1 cellular context compared by ENCODE assay signal in the genomic region with DNA sequence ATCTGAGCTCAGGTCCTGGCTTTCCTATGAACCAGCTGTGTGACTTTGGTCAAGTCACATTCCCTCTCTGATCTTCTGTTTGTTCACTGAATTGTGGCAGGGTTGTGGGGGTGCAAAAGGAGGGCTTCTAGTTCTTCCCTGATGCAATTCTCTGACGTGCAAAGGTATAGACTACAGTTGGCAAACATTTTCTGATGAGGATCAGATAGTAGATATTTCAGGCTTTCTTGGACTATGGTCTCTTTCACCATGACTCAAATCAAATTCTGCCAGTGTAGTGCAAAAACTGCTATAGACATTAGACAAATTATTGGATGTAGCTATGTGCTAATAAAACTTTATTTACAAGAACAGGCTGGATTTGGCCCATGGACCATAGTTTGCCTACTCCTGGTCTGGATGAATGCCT.
TF ChIP-seq lines count a peak whose summit lies in the region.

No MANE protein-coding gene starts in this region.

TF ChIP-seq in HepG2, 621 proteins besides CTCF, POLR2A, EP300 and RAD21 (continued from another document):
- TF ChIP-seq, protein P1, sequence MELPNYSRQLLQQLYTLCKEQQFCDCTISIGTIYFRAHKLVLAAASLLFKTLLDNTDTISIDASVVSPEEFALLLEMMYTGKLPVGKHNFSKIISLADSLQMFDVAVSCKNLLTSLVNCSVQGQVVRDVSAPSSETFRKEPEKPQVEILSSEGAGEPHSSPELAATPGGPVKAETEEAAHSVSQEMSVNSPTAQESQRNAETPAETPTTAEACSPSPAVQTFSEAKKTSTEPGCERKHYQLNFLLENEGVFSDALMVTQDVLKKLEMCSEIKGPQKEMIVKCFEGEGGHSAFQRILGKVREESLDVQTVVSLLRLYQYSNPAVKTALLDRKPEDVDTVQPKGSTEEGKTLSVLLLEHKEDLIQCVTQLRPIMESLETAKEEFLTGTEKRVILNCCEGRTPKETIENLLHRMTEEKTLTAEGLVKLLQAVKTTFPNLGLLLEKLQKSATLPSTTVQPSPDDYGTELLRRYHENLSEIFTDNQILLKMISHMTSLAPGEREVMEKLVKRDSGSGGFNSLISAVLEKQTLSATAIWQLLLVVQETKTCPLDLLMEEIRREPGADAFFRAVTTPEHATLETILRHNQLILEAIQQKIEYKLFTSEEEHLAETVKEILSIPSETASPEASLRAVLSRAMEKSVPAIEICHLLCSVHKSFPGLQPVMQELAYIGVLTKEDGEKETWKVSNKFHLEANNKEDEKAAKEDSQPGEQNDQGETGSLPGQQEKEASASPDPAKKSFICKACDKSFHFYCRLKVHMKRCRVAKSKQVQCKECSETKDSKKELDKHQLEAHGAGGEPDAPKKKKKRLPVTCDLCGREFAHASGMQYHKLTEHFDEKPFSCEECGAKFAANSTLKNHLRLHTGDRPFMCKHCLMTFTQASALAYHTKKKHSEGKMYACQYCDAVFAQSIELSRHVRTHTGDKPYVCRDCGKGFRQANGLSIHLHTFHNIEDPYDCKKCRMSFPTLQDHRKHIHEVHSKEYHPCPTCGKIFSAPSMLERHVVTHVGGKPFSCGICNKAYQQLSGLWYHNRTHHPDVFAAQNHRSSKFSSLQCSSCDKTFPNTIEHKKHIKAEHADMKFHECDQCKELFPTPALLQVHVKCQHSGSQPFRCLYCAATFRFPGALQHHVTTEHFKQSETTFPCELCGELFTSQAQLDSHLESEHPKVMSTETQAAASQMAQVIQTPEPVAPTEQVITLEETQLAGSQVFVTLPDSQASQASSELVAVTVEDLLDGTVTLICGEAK (IDR thresholded peaks at IDR 0.05) = peak; percentile 99
- TF ChIP-seq, protein P1 (CRISPR knock-in tag; IDR thresholded peaks at IDR 0.05) = peak; percentile 99
- TF ChIP-seq CREM (IDR thresholded peaks at IDR 0.05) (peak; percentile 14; the same call in 1 of the 2 replicates), CREM (CRISPR knock-in tag; IDR thresholded peaks at IDR 0.05) (no peak), ARID2 (CRISPR knock-in tag; IDR thresholded peaks at IDR 0.05; ENCODE audit: borderline replicate concordance) (no peak), ZKSCAN8 (CRISPR knock-in tag; IDR thresholded peaks at IDR 0.05; ENCODE audit: borderline replicate concordance) (no peak), CREB1 (IDR thresholded peaks at IDR 0.05) (peak; percentile 22; the same call in 1 of the 2 replicates), CREB1 (CRISPR knock-in tag; IDR thresholded peaks at IDR 0.05) (peak; percentile 63), TBL1XR1 (IDR thresholded peaks at IDR 0.05; ENCODE audit: borderline replicate concordance, low read length, partially characterized antibody) (no peak), SRF (IDR thresholded peaks at IDR 0.05; ENCODE audit: low read depth, low read length) (no peak), HOXA9 (CRISPR knock-in tag; IDR thresholded peaks at IDR 0.05; ENCODE audit: borderline replicate concordance) (no peak), ZNF180 (CRISPR knock-in tag; IDR thresholded peaks at IDR 0.05; ENCODE audit: borderline replicate concordance, low read depth) (no peak), ELF3 (CRISPR knock-in tag; IDR thresholded peaks at IDR 0.05) (no peak), ATM (IDR thresholded peaks at IDR 0.05; ENCODE audit: borderline replicate concordance) (no peak), HDAC1 (CRISPR knock-in tag; IDR thresholded peaks at IDR 0.05) (0 out of 2 replicates have a peak, but pooled peaks have one; percentile 31), ADNP (CRISPR knock-in tag; IDR thresholded peaks at IDR 0.05) (peak; percentile 58; the same call in 1 of the 2 replicates), MAFF (IDR thresholded peaks at IDR 0.05; ENCODE audit: low read depth, low read length) (peak; percentile 6; the same call in 1 of the 2 replicates), HOXD1 (CRISPR knock-in tag; IDR thresholded peaks at IDR 0.05) (no peak), ZMYM3 (CRISPR knock-in tag; IDR thresholded peaks at IDR 0.05) (peak; percentile 96), ZNF274 (CRISPR knock-in tag; IDR thresholded peaks at IDR 0.05) (no peak), PHF21A (CRISPR knock-in tag; IDR thresholded peaks at IDR 0.05) (no peak), FOXP1 (IDR thresholded peaks at IDR 0.05) (no peak), FOXP1 (CRISPR knock-in tag; IDR thresholded peaks at IDR 0.05) (0 out of 2 replicates have a peak, but pooled peaks have one; percentile 6), ZNF850 (CRISPR knock-in tag; conservative IDR thresholded peaks at IDR 0.05) (no peak), RCOR2 (CRISPR knock-in tag; IDR thresholded peaks at IDR 0.05) (peak; percentile 81; the same call in 1 of the 2 replicates), SAFB2 (CRISPR knock-in tag; IDR thresholded peaks at IDR 0.05; ENCODE audit: borderline replicate concordance, low read depth) (no peak), CEBPG (CRISPR knock-in tag; IDR thresholded peaks at IDR 0.05) (peak; percentile 69), NR3C1 (CRISPR knock-in tag; IDR thresholded peaks at IDR 0.05) (no peak), ZNF619 (CRISPR knock-in tag; IDR thresholded peaks at IDR 0.05) (no peak), CHD4 (IDR thresholded peaks at IDR 0.05; ENCODE audit: borderline replicate concordance, low read length) (peak; percentile 55; the same call in 1 of the 2 replicates), TCF7 (IDR thresholded peaks at IDR 0.05; ENCODE audit: low read depth) (peak; percentile 22; the same call in 1 of the 2 replicates)
- TF ChIP-seq, protein P2, sequence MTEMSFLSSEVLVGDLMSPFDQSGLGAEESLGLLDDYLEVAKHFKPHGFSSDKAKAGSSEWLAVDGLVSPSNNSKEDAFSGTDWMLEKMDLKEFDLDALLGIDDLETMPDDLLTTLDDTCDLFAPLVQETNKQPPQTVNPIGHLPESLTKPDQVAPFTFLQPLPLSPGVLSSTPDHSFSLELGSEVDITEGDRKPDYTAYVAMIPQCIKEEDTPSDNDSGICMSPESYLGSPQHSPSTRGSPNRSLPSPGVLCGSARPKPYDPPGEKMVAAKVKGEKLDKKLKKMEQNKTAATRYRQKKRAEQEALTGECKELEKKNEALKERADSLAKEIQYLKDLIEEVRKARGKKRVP (CRISPR knock-in tag; IDR thresholded peaks at IDR 0.05) = peak in 1 of 2 experiments; percentile 62; a peak in 2 of 4 replicates
- TF ChIP-seq, protein P3, sequence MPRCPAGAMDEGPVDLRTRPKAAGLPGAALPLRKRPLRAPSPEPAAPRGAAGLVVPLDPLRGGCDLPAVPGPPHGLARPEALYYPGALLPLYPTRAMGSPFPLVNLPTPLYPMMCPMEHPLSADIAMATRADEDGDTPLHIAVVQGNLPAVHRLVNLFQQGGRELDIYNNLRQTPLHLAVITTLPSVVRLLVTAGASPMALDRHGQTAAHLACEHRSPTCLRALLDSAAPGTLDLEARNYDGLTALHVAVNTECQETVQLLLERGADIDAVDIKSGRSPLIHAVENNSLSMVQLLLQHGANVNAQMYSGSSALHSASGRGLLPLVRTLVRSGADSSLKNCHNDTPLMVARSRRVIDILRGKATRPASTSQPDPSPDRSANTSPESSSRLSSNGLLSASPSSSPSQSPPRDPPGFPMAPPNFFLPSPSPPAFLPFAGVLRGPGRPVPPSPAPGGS (CRISPR knock-in tag; IDR thresholded peaks at IDR 0.05) = no peak
- TF ChIP-seq, protein P4, sequence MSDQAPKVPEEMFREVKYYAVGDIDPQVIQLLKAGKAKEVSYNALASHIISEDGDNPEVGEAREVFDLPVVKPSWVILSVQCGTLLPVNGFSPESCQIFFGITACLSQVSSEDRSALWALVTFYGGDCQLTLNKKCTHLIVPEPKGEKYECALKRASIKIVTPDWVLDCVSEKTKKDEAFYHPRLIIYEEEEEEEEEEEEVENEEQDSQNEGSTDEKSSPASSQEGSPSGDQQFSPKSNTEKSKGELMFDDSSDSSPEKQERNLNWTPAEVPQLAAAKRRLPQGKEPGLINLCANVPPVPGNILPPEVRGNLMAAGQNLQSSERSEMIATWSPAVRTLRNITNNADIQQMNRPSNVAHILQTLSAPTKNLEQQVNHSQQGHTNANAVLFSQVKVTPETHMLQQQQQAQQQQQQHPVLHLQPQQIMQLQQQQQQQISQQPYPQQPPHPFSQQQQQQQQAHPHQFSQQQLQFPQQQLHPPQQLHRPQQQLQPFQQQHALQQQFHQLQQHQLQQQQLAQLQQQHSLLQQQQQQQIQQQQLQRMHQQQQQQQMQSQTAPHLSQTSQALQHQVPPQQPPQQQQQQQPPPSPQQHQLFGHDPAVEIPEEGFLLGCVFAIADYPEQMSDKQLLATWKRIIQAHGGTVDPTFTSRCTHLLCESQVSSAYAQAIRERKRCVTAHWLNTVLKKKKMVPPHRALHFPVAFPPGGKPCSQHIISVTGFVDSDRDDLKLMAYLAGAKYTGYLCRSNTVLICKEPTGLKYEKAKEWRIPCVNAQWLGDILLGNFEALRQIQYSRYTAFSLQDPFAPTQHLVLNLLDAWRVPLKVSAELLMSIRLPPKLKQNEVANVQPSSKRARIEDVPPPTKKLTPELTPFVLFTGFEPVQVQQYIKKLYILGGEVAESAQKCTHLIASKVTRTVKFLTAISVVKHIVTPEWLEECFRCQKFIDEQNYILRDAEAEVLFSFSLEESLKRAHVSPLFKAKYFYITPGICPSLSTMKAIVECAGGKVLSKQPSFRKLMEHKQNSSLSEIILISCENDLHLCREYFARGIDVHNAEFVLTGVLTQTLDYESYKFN (CRISPR knock-in tag; conservative IDR thresholded peaks at IDR 0.05) = 0 out of 2 replicates have a peak, but pooled peaks have one; percentile 26
- TF ChIP-seq, protein P5, sequence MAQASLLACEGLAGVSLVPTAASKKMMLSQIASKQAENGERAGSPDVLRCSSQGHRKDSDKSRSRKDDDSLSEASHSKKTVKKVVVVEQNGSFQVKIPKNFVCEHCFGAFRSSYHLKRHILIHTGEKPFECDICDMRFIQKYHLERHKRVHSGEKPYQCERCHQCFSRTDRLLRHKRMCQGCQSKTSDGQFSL (CRISPR knock-in tag; IDR thresholded peaks at IDR 0.05) = peak; percentile 77; the same call in 1 of the 2 replicates
- TF ChIP-seq, protein P6, sequence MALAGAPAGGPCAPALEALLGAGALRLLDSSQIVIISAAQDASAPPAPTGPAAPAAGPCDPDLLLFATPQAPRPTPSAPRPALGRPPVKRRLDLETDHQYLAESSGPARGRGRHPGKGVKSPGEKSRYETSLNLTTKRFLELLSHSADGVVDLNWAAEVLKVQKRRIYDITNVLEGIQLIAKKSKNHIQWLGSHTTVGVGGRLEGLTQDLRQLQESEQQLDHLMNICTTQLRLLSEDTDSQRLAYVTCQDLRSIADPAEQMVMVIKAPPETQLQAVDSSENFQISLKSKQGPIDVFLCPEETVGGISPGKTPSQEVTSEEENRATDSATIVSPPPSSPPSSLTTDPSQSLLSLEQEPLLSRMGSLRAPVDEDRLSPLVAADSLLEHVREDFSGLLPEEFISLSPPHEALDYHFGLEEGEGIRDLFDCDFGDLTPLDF (CRISPR knock-in tag; IDR thresholded peaks at IDR 0.05) = no peak
- TF ChIP-seq, protein P7, sequence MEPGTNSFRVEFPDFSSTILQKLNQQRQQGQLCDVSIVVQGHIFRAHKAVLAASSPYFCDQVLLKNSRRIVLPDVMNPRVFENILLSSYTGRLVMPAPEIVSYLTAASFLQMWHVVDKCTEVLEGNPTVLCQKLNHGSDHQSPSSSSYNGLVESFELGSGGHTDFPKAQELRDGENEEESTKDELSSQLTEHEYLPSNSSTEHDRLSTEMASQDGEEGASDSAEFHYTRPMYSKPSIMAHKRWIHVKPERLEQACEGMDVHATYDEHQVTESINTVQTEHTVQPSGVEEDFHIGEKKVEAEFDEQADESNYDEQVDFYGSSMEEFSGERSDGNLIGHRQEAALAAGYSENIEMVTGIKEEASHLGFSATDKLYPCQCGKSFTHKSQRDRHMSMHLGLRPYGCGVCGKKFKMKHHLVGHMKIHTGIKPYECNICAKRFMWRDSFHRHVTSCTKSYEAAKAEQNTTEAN (CRISPR knock-in tag; conservative IDR thresholded peaks at IDR 0.05) = 0 out of 2 replicates have a peak, but pooled peaks have one; percentile 19
